ENCODE assay signal across 16 cellular contexts in the genomic region with DNA sequence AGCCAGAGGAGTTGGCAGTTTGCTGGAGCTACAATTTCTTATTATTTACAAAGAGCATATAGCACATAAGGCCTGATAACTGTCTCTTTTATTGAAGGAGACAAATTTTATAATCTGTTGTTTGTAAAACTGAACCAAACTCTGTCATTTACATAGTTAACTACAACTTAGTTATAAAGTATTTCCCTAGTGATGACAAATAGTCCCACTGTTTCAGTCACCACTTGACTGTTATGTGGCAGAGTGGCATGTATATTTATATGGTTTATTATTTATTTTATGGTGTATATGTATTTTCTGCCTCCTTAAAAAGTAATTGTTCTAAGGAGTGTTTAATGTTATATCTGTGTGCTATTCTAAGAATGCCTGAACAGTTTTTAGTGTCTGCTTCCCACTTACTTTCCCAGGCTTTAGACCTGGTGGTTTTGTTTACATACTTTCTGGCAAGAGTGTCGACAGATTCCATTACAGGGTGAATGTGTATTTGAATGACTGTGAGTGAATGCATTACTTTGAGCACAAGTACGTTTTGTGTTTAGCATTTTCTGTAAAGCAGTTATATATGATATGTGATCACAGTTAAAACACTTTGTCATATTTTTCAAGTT. TPM values are rescaled to one million over a fixed set of nuclear protein-coding genes. Genes with fewer than 3 reads are reported as not detected.
A peak's percentile ranks its signal among the peaks of the same experiment; 100 is the strongest.
DNase-seq lines count a peak whose midpoint lies in the region; ATAC-seq and TF ChIP-seq lines count a peak whose summit lies in the region.
"Had no signal": no experiment of that assay in that cellular context is flagged by ENCODE, and none has a peak within 500 bp of the region (broad histone marks: within the 10 kb centered on the region; RNA-seq: fewer than 3 reads in every experiment).

No MANE protein-coding gene starts in this region.

- intact Hi-C loops in posterior vena cava (cut with DNase I): no loop called here

- H3K4me3 ChIP-seq in choroid plexus epithelial cell (ENCODE audit: low read depth, low read length) (no peak overlapping the region), mesodermal cell (ENCODE audit: extremely low read depth, insufficient read depth, low read length, poor library complexity, severe bottlenecking) (no peak overlapping the region)
- H3K4me3 ChIP-seq: SJCRH30 had no signal

- TF ChIP-seq CTCF in choroid plexus epithelial cell (conservative IDR thresholded peaks at IDR 0.05; ENCODE audit: low read depth, low read length): no peak

- no peak for ATAC-seq in HG03097 (IDR thresholded peaks at IDR 0.05; ENCODE audit: low FRiP score, unreplicated experiment)
- no peak for ATAC-seq in HG03442 (IDR thresholded peaks at IDR 0.05; ENCODE audit: unreplicated experiment)

- peaks cover 15% of the 10 kb centered on the region for H3K4me1 ChIP-seq in mesodermal cell (ENCODE audit: control insufficient read depth, insufficient read depth, low read length, poor library complexity, severe bottlenecking)
- H3K4me1 ChIP-seq: BE2C had no signal

- POLR2A ChIA-PET in HEK293T (lab: Yijun Ruan, JAX): interaction anchor here (1.4 kb wide), 1 partner anchor 10 kb away, joined by 9 read pairs; a partner anchor contains a TSS

- H3K36me3 ChIP-seq in mesodermal cell (ENCODE audit: control insufficient read depth, insufficient read depth, low read length): peaks cover 35% of the 10 kb centered on the region

- CTCF ChIA-PET in HEK293T (lab: Yijun Ruan, JAX): no interaction called here

- DNase-seq in ACHN (peak; percentile 16), HEK293T (ENCODE audit: extremely low spot score) (peak; percentile 27), choroid plexus epithelial cell (ENCODE audit: low read depth) (peak; percentile 96), posterior vena cava (ENCODE audit: low spot score) (no peak)
- DNase-seq in stimulated activated CD4-positive, alpha-beta T cell treated with anti-CD3 and anti-CD28 coated beads, Interleukin-2, amount 100 ng/mL, for 48 hours: no peak
- DNase-seq: activated B cell treated with CpG ODN at 0.5 μM for 24 hours, activated T-cell treated with anti-CD3 and anti-CD28 coated beads for 4 hours, amniotic stem cell, BE2C, GF-D8, NCI-H1105 treated with DMSO at 0.1 percent for 48 hours, NCI-H69 had no signal

- WGBS in mesodermal cell (ENCODE audit: insufficient coverage in 2 of 2), 2 experiments: no CpG with 5 or more reads among the region's 2 CpGs

- peak overlapping the region; percentile 72 for H3K27ac ChIP-seq in mesodermal cell (ENCODE audit: low read depth, low read length, severe bottlenecking)
- H3K27ac ChIP-seq: SJCRH30 had no signal

- peaks cover 6% of the 10 kb centered on the region for H3K9me3 ChIP-seq in mesodermal cell (ENCODE audit: control insufficient read depth, low read length)
- H3K9me3 ChIP-seq: BE2C, SJCRH30 had no signal

- in situ Hi-C loops in ACHN (cut with HindIII; ENCODE audit: low pct_ligation_motif_present, low pct_unique_long_range_greater_than_20kb, low sequenced_read_pairs): no loop called here

TF ChIP-seq in HEK293T, 16 proteins besides CTCF, POLR2A, EP300 and RAD21:
- TF ChIP-seq CTBP1 (IDR thresholded peaks at IDR 0.05; ENCODE audit: borderline replicate concordance): no peak
- TF ChIP-seq, protein P1, sequence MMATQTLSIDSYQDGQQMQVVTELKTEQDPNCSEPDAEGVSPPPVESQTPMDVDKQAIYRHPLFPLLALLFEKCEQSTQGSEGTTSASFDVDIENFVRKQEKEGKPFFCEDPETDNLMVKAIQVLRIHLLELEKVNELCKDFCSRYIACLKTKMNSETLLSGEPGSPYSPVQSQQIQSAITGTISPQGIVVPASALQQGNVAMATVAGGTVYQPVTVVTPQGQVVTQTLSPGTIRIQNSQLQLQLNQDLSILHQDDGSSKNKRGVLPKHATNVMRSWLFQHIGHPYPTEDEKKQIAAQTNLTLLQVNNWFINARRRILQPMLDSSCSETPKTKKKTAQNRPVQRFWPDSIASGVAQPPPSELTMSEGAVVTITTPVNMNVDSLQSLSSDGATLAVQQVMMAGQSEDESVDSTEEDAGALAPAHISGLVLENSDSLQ (IDR thresholded peaks at IDR 0.05): 0 out of 2 replicates have a peak, but pooled peaks have one; percentile 25
TF ChIP-seq in HEK293T: peak in this region for 1.

RNA-seq across cellular contexts. Expression of a gene that starts 10.0 kb away (rescaled TPM):
- 44.9 TPM for polyA plus RNA-seq in mesodermal cell (2013, experiment 1 of 2)
- 57.5 TPM for polyA plus RNA-seq in mesodermal cell (2013, experiment 2 of 2)
- 10 to 100 TPM; 27.7 to 32.5 TPM for total RNA-seq in posterior vena cava

RNA-seq across cellular contexts. Expression of a gene that starts 24.0 kb away (rescaled TPM):
- polyA plus RNA-seq in mesodermal cell (2013, experiment 1 of 2): 5.8 TPM
- polyA plus RNA-seq in mesodermal cell (2013, experiment 2 of 2): 4.7 TPM
- total RNA-seq in posterior vena cava: 1 to 10 TPM; 4.9 to 9.4 TPM

Comparison
In these comparisons a context has a peak if more than half of its experiments do, and no peak if none do; other contexts are left out.
1. DNase-seq: peak in ACHN (single experiment), HEK293T (single experiment) and choroid plexus epithelial cell (single experiment); none in posterior vena cava (single experiment) and stimulated activated CD4-positive, alpha-beta T cell treated with anti-CD3 and anti-CD28 coated beads, Interleukin-2, amount 100 ng/mL, for 48 hours (0 of 2).